ENCODE assay signal across 8 cellular contexts in genomic region chr22:42270512-42271190, GRCh38. TPM values are rescaled to one million over a fixed set of nuclear protein-coding genes. Genes with fewer than 3 reads are reported as not detected.
DNase-seq lines count a peak whose midpoint lies in the region; ATAC-seq and TF ChIP-seq lines count a peak whose summit lies in the region.

TSS of gene TCF20 (minus strand) at chr22:42270653. CDS start at chr22:42215305, 55,348 bp downstream.

- no peaks in the 10 kb centered on the region for H3K27me3 ChIP-seq in MM.1S (replicated peaks; ENCODE audit: insufficient read depth, low read length)
- H3K27me3 ChIP-seq in heart right ventricle: no peaks in the 10 kb centered on the region

- H3K4me3 ChIP-seq in MM.1S (ENCODE audit: low read length): peak within 1 kb of the TSS; percentile 98
- H3K4me3 ChIP-seq in heart right ventricle: peak within 1 kb of the TSS; percentile 68 to 100 (median 98)

- H3K36me3 Mint-ChIP-seq in type B pancreatic cell: no peaks in the 10 kb centered on the region

- no peaks in the 10 kb centered on the region for H3K9me2 ChIP-seq in MM.1S (replicated peaks; ENCODE audit: insufficient read depth, low read length)

- 0 out of 2 replicates have a peak, but pooled peaks cover 11% of the 10 kb centered on the region for H3F3A ChIP-seq in MM.1S (ENCODE audit: insufficient read depth, low read length)

- H3K9ac ChIP-seq in MM.1S (ENCODE audit: low read length): peak within 1 kb of the TSS; percentile 95

- H4K20me1 ChIP-seq in MM.1S (ENCODE audit: insufficient read depth, low read length): 0 out of 2 replicates have a peak, but pooled peaks cover 3% of the 10 kb centered on the region

- peak; percentile 55 to 90 (median 85) for ATAC-seq in heart right ventricle

- peak within 1 kb of the TSS; percentile 78; the same call in 1 of the 2 replicates for H3K27ac ChIP-seq in MM.1S (ENCODE audit: low read length)
- peak within 1 kb of the TSS; percentile 12 for H3K27ac ChIP-seq in adipose tissue (ENCODE audit: low read depth, low read length)
- H3K27ac ChIP-seq in heart right ventricle: peak within 1 kb of the TSS; percentile 46 to 91 (median 82)

- peaks cover 34% of the 10 kb centered on the region for H3K4me1 Mint-ChIP-seq in type B pancreatic cell (ENCODE audit: unreplicated experiment)

- H3K9me3 ChIP-seq in MM.1S (replicated peaks; ENCODE audit: insufficient read depth, low read length) (no peaks in the 10 kb centered on the region), heart right ventricle (no peaks in the 10 kb centered on the region)

- H3K36me3 ChIP-seq in MM.1S (replicated peaks; ENCODE audit: insufficient read depth, low read length) (0 out of 2 replicates have a peak, but pooled peaks cover 3% of the 10 kb centered on the region), heart right ventricle (no peaks in the 10 kb centered on the region)

- intact Hi-C loops in heart right ventricle (cut with DNase I): loop anchor here in 3 of 10 donors (10.0 kb wide), 1 partner anchor 164 kb away; the partner anchor contains the start of gene NFAM1 (in 3 of the 3)
- intact Hi-C loops in posterior vena cava (cut with DNase I): loop anchor here (5.0 to 10.0 kb wide), 2 partner anchors 64 to 167 kb away; no protein-coding TSS in a partner anchor

- H3K27me3 Mint-ChIP-seq in type B pancreatic cell: no peaks in the 10 kb centered on the region

- 8 to 11% (median 9%) methylated on average over 28 to 87 of the region's 90 CpGs for WGBS in adipose tissue, 3 donors
- WGBS in heart right ventricle, 2 donors: 5 to 6% methylated on average over 70 to 90 of the region's 90 CpGs

- peaks cover 12% of the 10 kb centered on the region; the same call in 1 of the 2 replicates for H3K4me1 ChIP-seq in MM.1S (ENCODE audit: low read length)
- H3K4me1 ChIP-seq in heart right ventricle: peaks cover 6 to 29% (median 17%) of the 10 kb centered on the region in 9 donors

- H3K27ac Mint-ChIP-seq in type B pancreatic cell: peak within 1 kb of the TSS; percentile 83

- H3K4me2 ChIP-seq in MM.1S (ENCODE audit: low read depth, low read length): peak within 1 kb of the TSS; percentile 74

- peak within 1 kb of the TSS; percentile 76 for H2AFZ ChIP-seq in MM.1S (ENCODE audit: low read length)

- DNase-seq in GDM1 (lab: John Stamatoyannopoulos, UW) (peak; percentile 52), H4 (ENCODE audit: low spot score) (peak; percentile 52), MM.1S (peak; percentile 83), T-helper 1 cell (peak; percentile 59 to 78 (median 74)), heart right ventricle (peak; percentile 81 to 84), posterior vena cava (ENCODE audit: low spot score) (peak; percentile 93), type B pancreatic cell (ENCODE audit: extremely low spot score, unreplicated experiment) (peak; percentile 80)

- TF ChIP-seq CTCF in MM.1S (IDR thresholded peaks at IDR 0.05; ENCODE audit: low read length) (no peak), heart right ventricle (IDR thresholded peaks at IDR 0.05) (peak in 1 of 9 donors; percentile 14), type B pancreatic cell (conservative IDR thresholded peaks at IDR 0.05) (no peak)

- no peaks in the 10 kb centered on the region for H3K9me3 Mint-ChIP-seq in type B pancreatic cell

- peak within 1 kb of the TSS; percentile 95 for H3K4me3 Mint-ChIP-seq in type B pancreatic cell

- peaks cover 56% of the 10 kb centered on the region for H3K79me2 ChIP-seq in MM.1S (ENCODE audit: low read length)

RNA-seq across cellular contexts. Expression of gene TCF20, which starts in this region (rescaled TPM):
- 17.8 and 23.5 TPM in 2 replicates for total RNA-seq in H4 (2014; rRNA removed; shearing (Covaris generic))
- polyA plus RNA-seq in adipose tissue: 1 to 10 TPM; 5.3 to 6.9 (median 5.3) TPM
- 10 to 100 TPM; 11.6 to 18.8 (median 15.3) TPM for total RNA-seq in heart right ventricle
- 1 to 10 TPM; 4.2 to 5.3 TPM for polyA plus RNA-seq in heart right ventricle
- total RNA-seq in posterior vena cava: 10 to 100 TPM; 26.9 to 27.2 TPM
- 56.5 and 65.1 TPM in 2 replicates for total RNA-seq in type B pancreatic cell (ENCODE audit: low replicate concordance)

Comparison
In these comparisons a context has a peak if more than half of its experiments do, and no peak if none do; other contexts are left out.
1. Peak in every context shown above with its lines: DNase-seq, ATAC-seq, H3K4me3 ChIP-seq and H3K27ac ChIP-seq.
2. H3K27ac ChIP-seq: peak in every context shown above with its lines; median percentile 82 in heart right ventricle; 78 in MM.1S; 12 in adipose tissue.